ENCODE assay signal across 8 cellular contexts in the genomic region with DNA sequence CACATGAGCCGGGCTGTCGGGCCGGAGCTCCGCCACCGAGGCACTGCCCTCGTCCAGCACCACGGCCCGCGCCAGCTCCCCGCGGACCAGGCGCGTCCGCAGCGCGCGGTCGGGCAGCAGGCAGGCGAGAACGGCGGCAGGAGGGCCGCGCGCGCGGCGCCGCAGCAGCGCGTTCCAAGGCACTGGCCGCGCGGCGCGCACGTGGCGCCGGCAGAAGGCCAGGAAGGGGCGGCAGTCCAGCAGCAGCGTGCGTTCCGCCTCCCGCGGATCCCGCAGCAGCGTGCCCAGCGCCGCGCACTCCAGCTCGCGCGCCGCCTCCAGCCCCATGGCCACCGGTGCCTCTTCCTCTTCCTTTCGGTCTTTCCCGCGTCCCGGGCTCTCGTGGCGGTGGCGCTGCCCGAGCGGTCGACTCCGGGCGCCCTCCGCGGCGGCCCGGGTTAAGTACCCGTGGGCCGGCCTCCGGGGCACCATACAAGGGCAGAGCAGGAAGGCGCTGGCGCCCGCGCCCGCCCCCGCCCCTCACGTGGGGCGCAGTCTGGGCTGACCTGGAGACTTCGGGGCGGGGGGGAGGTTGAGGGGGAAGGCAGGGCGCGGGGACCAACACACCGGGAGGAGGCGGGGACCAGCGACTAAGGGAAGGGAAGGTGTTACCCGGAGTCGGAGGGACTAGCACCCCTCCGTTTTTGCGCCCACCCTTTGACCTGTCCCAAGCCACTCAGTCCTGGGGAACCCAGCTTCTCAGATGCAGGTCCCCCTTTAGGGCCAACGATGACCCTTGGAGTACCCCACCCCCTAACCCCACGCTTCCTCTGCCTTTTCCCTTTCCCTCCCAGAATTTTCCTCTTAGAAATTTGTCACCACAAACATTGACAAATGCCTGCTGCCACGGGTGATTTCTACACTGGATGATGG. TPM values are rescaled to one million over a fixed set of nuclear protein-coding genes. Genes with fewer than 3 reads are reported as not detected.
DNase-seq lines count a peak whose midpoint lies in the region; ATAC-seq and TF ChIP-seq lines count a peak whose summit lies in the region.

A gene with protein sequence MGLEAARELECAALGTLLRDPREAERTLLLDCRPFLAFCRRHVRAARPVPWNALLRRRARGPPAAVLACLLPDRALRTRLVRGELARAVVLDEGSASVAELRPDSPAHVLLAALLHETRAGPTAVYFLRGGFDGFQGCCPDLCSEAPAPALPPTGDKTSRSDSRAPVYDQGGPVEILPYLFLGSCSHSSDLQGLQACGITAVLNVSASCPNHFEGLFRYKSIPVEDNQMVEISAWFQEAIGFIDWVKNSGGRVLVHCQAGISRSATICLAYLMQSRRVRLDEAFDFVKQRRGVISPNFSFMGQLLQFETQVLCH (minus strand): TSS at position 413 of the 912 bp plus-strand sequence. CDS start 86 bp downstream, at position 327.

- H3K14ac ChIP-seq in neuronal stem cell (ENCODE audit: low read length): peak within 1 kb of the TSS; percentile 76

- H2BK15ac ChIP-seq in neuronal stem cell (ENCODE audit: low read length): peak within 1 kb of the TSS; percentile 86

- H3K36me3 Mint-ChIP-seq in CD4-positive, alpha-beta memory T cell: peaks cover 3 to 44% of the 10 kb centered on the region in 2 donors

- CTCF ChIA-PET in CD4-positive, alpha-beta memory T cell (lab: Charles Lee; ENCODE audit: partially characterized antibody): interaction anchor here (3.2 to 14.8 kb wide), 2 partner anchors 20 to 29 kb away, joined by 22 to 648 read pairs; no protein-coding TSS in a partner anchor
- CTCF ChIA-PET in Panc1 (lab: Charles Lee): no interaction called here

- H2BK5ac ChIP-seq in neuronal stem cell (ENCODE audit: low read length): no peak within 1 kb of the TSS

- H3K9me3 ChIP-seq in CD4-positive, alpha-beta memory T cell (ENCODE audit: control insufficient read depth in 1 of 2, low read length in 2 of 2): no peaks in the 10 kb centered on the region
- no peaks in the 10 kb centered on the region for H3K9me3 ChIP-seq in Panc1 (ENCODE audit: control insufficient read depth, insufficient read depth, low read depth, low read length)
- no peaks in the 10 kb centered on the region for H3K9me3 ChIP-seq in neuronal stem cell (replicated peaks in 1 of 2; ENCODE audit: control insufficient read depth in 2 of 2, insufficient read depth in 1 of 2, low read depth in 1 of 2, low read length in 2 of 2)

- no peak within 1 kb of the TSS for H3K4ac ChIP-seq in neuronal stem cell (ENCODE audit: low read length)

- no TSS peak for BruUV-seq in Panc1 (replicated peaks; lab: Mats Ljungman, UMichigan)

- POLR2A ChIA-PET in CD4-positive, alpha-beta memory T cell (lab: Charles Lee; ENCODE audit: partially characterized antibody): interaction anchor here (0.6 to 12.4 kb wide), 11 partner anchors 8 to 671 kb away, joined by 3 to 285 read pairs (median 6); a partner anchor contains a TSS
- POLR2A ChIA-PET in Panc1 (lab: Charles Lee): no interaction called here

- H3K4me2 ChIP-seq in neuronal stem cell (ENCODE audit: insufficient read depth, low read length, poor library complexity, severe bottlenecking): peak within 1 kb of the TSS; percentile 76

- peak within 1 kb of the TSS; percentile 100 for H3K27ac ChIP-seq in CD4-positive, alpha-beta memory T cell (ENCODE audit: low read depth, low read length)
- H3K27ac ChIP-seq in Panc1 (ENCODE audit: low read length) (peak within 1 kb of the TSS; percentile 77), neuronal stem cell (replicated peaks; ENCODE audit: low read length) (no peak within 1 kb of the TSS), substantia nigra (ENCODE audit: low read depth, low read length, poor library complexity, severe bottlenecking) (peak within 1 kb of the TSS; percentile 51)

- H2AK5ac ChIP-seq in neuronal stem cell (ENCODE audit: low read depth, low read length): peak within 1 kb of the TSS; percentile 76

- peak; percentile 86 to 92 (median 87) for DNase-seq in CD4-positive, alpha-beta memory T cell
- DNase-seq in Panc1 (ENCODE audit: low read depth, low spot score): no peak
- DNase-seq in activated effector memory CD4-positive, alpha-beta T cell treated with Interleukin-2 at 50 U/mL for 16 hours: peak; percentile 81
- DNase-seq in foreskin melanocyte: peak; percentile 42
- DNase-seq in neuronal stem cell (ENCODE audit: low spot score): peak; percentile 38
- peak in 38 of 49 donors; percentile 8 to 86 (median 46) for DNase-seq in substantia nigra (lab: John Stamatoyannopoulos, UW)

- peaks cover 33 to 80% (median 58%) of the 10 kb centered on the region in 4 donors for H3K4me1 Mint-ChIP-seq in CD4-positive, alpha-beta memory T cell

- intact Hi-C loops in CD4-positive, alpha-beta memory T cell (cut with micrococcal nuclease): loop anchor here (2.0 to 5.0 kb wide), 2 partner anchors 364 to 392 kb away; a partner anchor contains a TSS
- intact Hi-C loops in Panc1 (cut with micrococcal nuclease; ENCODE audit: unreplicated experiment): no loop called here

- H3K9me3 Mint-ChIP-seq in CD4-positive, alpha-beta memory T cell: peaks cover 0 to 6% (median 0%) of the 10 kb centered on the region in 8 donors

- H3K4me3 Mint-ChIP-seq in CD4-positive, alpha-beta memory T cell: peak within 1 kb of the TSS; percentile 93 to 96 (median 94)

- peak within 1 kb of the TSS; percentile 97 for H3K18ac ChIP-seq in neuronal stem cell (ENCODE audit: low read length)

- ATAC-seq in GM19324 (IDR thresholded peaks at IDR 0.05; ENCODE audit: low FRiP score, unreplicated experiment) (peak; percentile 75), HG03457 (IDR thresholded peaks at IDR 0.05; ENCODE audit: unreplicated experiment) (peak; percentile 43), Panc1 (peak; percentile 78)

- peak within 1 kb of the TSS; percentile 98 to 100 (median 99) for H3K27ac Mint-ChIP-seq in CD4-positive, alpha-beta memory T cell

- H3K23ac ChIP-seq in neuronal stem cell (ENCODE audit: low read depth, low read length, poor library complexity): peak within 1 kb of the TSS; percentile 48

- H3K27me3 ChIP-seq in CD4-positive, alpha-beta memory T cell (ENCODE audit: insufficient read depth, low read length): no peaks in the 10 kb centered on the region
- H3K27me3 ChIP-seq in Panc1 (ENCODE audit: control insufficient read depth, insufficient read depth, low read length) (no peaks in the 10 kb centered on the region), neuronal stem cell (ENCODE audit: control insufficient read depth in 3 of 3, insufficient read depth in 3 of 3, low read depth in 1 of 3, low read length in 3 of 3) (peaks cover 6 to 80% (median 29%) of the 10 kb centered on the region in 3 experiments)

- H3K4me3 ChIP-seq in CD4-positive, alpha-beta memory T cell (ENCODE audit: low read length in 2 of 2): peak within 1 kb of the TSS; percentile 71 to 86
- H3K4me3 ChIP-seq in Panc1 (ENCODE audit: low read depth in 2 of 2, low read length in 2 of 2): peak within 1 kb of the TSS; percentile 46 to 55
- peak within 1 kb of the TSS; percentile 38 to 71 for H3K4me3 ChIP-seq in neuronal stem cell (ENCODE audit: low read length in 2 of 2)

- H3K4me1 ChIP-seq in CD4-positive, alpha-beta memory T cell (ENCODE audit: insufficient read depth, low read length): peaks cover 62% of the 10 kb centered on the region
- H3K4me1 ChIP-seq in Panc1 (ENCODE audit: control insufficient read depth, insufficient read depth, low read length) (peaks cover 29% of the 10 kb centered on the region), neuronal stem cell (ENCODE audit: control insufficient read depth in 2 of 2, insufficient read depth in 1 of 2, low read depth in 1 of 2, low read length in 2 of 2) (peaks cover 20 to 21% of the 10 kb centered on the region in 2 donors)

- H2BK12ac ChIP-seq in neuronal stem cell (ENCODE audit: low read length): peak within 1 kb of the TSS; percentile 78

- in situ Hi-C loops in Panc1 (cut with HindIII; ENCODE audit: low pct_unique_long_range_greater_than_20kb, low sequenced_read_pairs): no loop called here

- H2AFZ ChIP-seq in neuronal stem cell (ENCODE audit: low read length): peak within 1 kb of the TSS; percentile 95

- H3K27me3 Mint-ChIP-seq in CD4-positive, alpha-beta memory T cell: no peaks in the 10 kb centered on the region

- H3K36me3 ChIP-seq in CD4-positive, alpha-beta memory T cell (ENCODE audit: insufficient read depth, low read length): peaks cover 6% of the 10 kb centered on the region
- H3K36me3 ChIP-seq in Panc1 (ENCODE audit: control insufficient read depth, insufficient read depth, low read length) (no peaks in the 10 kb centered on the region), neuronal stem cell (replicated peaks in 1 of 2; ENCODE audit: control insufficient read depth in 2 of 2, insufficient read depth in 2 of 2, low read length in 2 of 2) (no peaks in the 10 kb centered on the region)

- peak within 1 kb of the TSS; percentile 89 for H4K8ac ChIP-seq in neuronal stem cell (ENCODE audit: low read depth, low read length)

- H3K9ac ChIP-seq in neuronal stem cell (ENCODE audit: low read depth, low read length, poor library complexity): peak within 1 kb of the TSS; percentile 80

- H4K91ac ChIP-seq in neuronal stem cell (ENCODE audit: low read depth, low read length, poor library complexity): no peak within 1 kb of the TSS

- peaks cover 4% of the 10 kb centered on the region for H3K79me1 ChIP-seq in neuronal stem cell (ENCODE audit: low read depth, low read length)

- H2BK120ac ChIP-seq in neuronal stem cell (ENCODE audit: low read depth, low read length): no peak within 1 kb of the TSS

- no peak for TF ChIP-seq CTCF in Panc1 (IDR thresholded peaks at IDR 0.05)

- WGBS in neuronal stem cell (ENCODE audit: extremely low coverage in 2 of 2, insufficient read length in 2 of 2, insufficient replicate concordance in 1 of 2), 2 donors: no CpG with 5 or more reads among the region's 95 CpGs

RNA-seq across cellular contexts. Expression of the gene that starts here (rescaled TPM):
- 10 to 100 TPM; 33.4 to 34.6 TPM for total RNA-seq in CD4-positive, alpha-beta memory T cell
- 100 to 1,000 TPM in 1 of 2 donors, 10 to 100 TPM in 1; 48.2 to 303 TPM for polyA plus RNA-seq in CD4-positive, alpha-beta memory T cell
- total RNA-seq in Panc1 (2021; ENCODE audit: unreplicated experiment): 4.9 TPM
- 1.9 TPM for polyA plus RNA-seq in Panc1 (2012; ENCODE audit: insufficient read length)
- 0.59 TPM for polyA plus RNA-seq in neuronal stem cell (2013, experiment 1 of 2)
- 0.58 TPM for polyA plus RNA-seq in neuronal stem cell (2013, experiment 2 of 2)
